ENCODE assay signal across 8 cellular contexts in genomic region chr3:48635222-48636021, GRCh38. TPM values are rescaled to one million over a fixed set of nuclear protein-coding genes. Genes with fewer than 3 reads are reported as not detected.
A peak's percentile ranks its signal among the peaks of the same experiment; 100 is the strongest.
DNase-seq lines count a peak whose midpoint lies in the region; ATAC-seq and TF ChIP-seq lines count a peak whose summit lies in the region.

Gene SLC26A6, minus strand, starts transcription at chr3:48635461. Its CDS starts 68 bp downstream, at chr3:48635393.

- H3K4me3 ChIP-seq in BLaER1 (peak within 1 kb of the TSS; percentile 74), colonic mucosa (peak within 1 kb of the TSS; percentile 87)

- H3K27me3 ChIP-seq in BLaER1 (no peaks in the 10 kb centered on the region), colonic mucosa (no peaks in the 10 kb centered on the region), layer of hippocampus (ENCODE audit: control insufficient read depth, insufficient read depth, low read length) (no peaks in the 10 kb centered on the region)

- H3K9ac ChIP-seq in BLaER1 (peak within 1 kb of the TSS; percentile 81), colonic mucosa (ENCODE audit: low read depth in 2 of 2, low read length in 2 of 2) (peak within 1 kb of the TSS; percentile 85 to 87)

- peak within 1 kb of the TSS; percentile 99 for H3K4me2 ChIP-seq in BLaER1

- TF ChIP-seq CTCF in colonic mucosa (IDR thresholded peaks at IDR 0.05) = peak; percentile 50

- H3K36me3 ChIP-seq in BLaER1 (peaks cover 33% of the 10 kb centered on the region), colonic mucosa (peaks cover 6% of the 10 kb centered on the region)

- peak; percentile 99 for DNase-seq in GM19240 (ENCODE audit: insufficient read length, low spot score)
- DNase-seq in NCI-H524 treated with DMSO at 0.1 percent for 48 hours (lab: John Stamatoyannopoulos, UW) = peak; percentile 53
- peak; percentile 88 to 91 for DNase-seq in activated CD4-positive, alpha-beta T cell treated with anti-CD3 and anti-CD28 coated beads for 4 hours
- peak; percentile 99 for DNase-seq in colonic mucosa
- peak; percentile 84 to 93 for DNase-seq in stimulated activated CD4-positive, alpha-beta T cell treated with anti-CD3 and anti-CD28 coated beads, Interleukin-1b, Interleukin-23, amount 100 ng/mL, for 4 hours (ENCODE audit: low read depth in 2 of 2)

- peak within 1 kb of the TSS; percentile 77 for H3K27ac ChIP-seq in BLaER1
- peak within 1 kb of the TSS; percentile 78 for H3K27ac ChIP-seq in colonic mucosa
- peak within 1 kb of the TSS; percentile 69 for H3K27ac ChIP-seq in layer of hippocampus (ENCODE audit: low read depth, low read length)

- peaks cover 16% of the 10 kb centered on the region for H4K20me1 ChIP-seq in BLaER1

- intact Hi-C loops in colonic mucosa (cut with DNase I) = loop anchor here (10.0 kb wide), 1 partner anchor 171 kb away; a partner anchor contains a TSS

- ATAC-seq in HG03460 (IDR thresholded peaks at IDR 0.05; ENCODE audit: unreplicated experiment) = peak; percentile 82

- H3K4me1 ChIP-seq in BLaER1 (peaks cover 33% of the 10 kb centered on the region), colonic mucosa (peaks cover 4% of the 10 kb centered on the region)

- no peaks in the 10 kb centered on the region for H3K9me3 ChIP-seq in BLaER1
- H3K9me3 ChIP-seq in colonic mucosa = no peaks in the 10 kb centered on the region

RNA-seq across cellular contexts. Expression of gene SLC26A6, which starts in this region (rescaled TPM):
- total RNA-seq in colonic mucosa = 100 to 1,000 TPM in 1 of 2 donors, 10 to 100 TPM in 1; 94.9 to 112 TPM

Comparison
In these comparisons a context has a peak if more than half of its experiments do, and no peak if none do; other contexts are left out.
1. Peak in every context shown above with its lines: DNase-seq, ATAC-seq, H3K4me3 ChIP-seq and H3K27ac ChIP-seq.